In the genomic region with DNA sequence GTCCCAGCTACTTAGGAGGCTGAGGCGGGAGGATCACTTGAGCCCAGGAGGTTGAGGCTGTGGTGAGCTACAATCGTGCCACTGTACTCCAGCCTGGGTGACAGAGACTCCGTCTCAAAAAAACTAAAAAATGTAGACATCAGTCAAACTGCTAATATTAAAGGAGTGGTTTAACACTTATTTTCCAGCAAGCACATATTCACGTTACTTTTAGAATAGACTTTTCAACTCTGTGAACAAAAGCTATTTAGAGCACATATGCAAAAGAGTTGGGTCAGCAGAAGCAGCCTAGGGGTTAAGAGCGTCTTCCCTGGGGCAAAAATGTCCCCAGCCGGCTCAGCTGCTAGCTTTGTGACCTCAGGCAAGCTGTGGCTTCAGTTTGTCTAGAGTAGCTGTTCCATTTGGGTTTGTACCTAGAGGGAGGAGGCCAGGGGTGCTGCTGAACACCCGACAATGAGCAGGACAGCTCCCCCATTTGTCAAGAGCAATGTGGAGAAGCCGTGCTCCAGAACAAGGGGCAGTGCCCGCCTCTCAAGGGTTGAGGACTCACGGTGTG, we compare ENCODE assay signal across 9 cellular contexts.
DNase-seq lines count a peak whose midpoint lies in the region; ATAC-seq and TF ChIP-seq lines count a peak whose summit lies in the region.
"Had no signal": no experiment of that assay in that cellular context is flagged by ENCODE, and none has a peak within 500 bp of the region (broad histone marks: within the 10 kb centered on the region; RNA-seq: fewer than 3 reads in every experiment).

No MANE protein-coding gene starts in this region.

- peaks cover 9 to 23% (median 18%) of the 10 kb centered on the region in 3 experiments; a peak in 6 of 7 replicates for H3K36me3 Mint-ChIP-seq in H9 (ENCODE audit: insufficient read depth in 1 of 3, low read depth in 3 of 3)

- no peaks in the 10 kb centered on the region for H3K79me2 ChIP-seq in H9 (ENCODE audit: insufficient read depth, low read length)

- H4K8ac ChIP-seq in H9 (replicated peaks; ENCODE audit: insufficient read length, low read depth, low read length), result no peak overlapping the region

- H2BK20ac ChIP-seq in H9 (ENCODE audit: low read depth, low read length, poor library complexity, severe bottlenecking), result no peak overlapping the region

- no peak overlapping the region for H3K9ac ChIP-seq in H9 (ENCODE audit: extremely low read depth, insufficient read length, low read length)

- H3K4me3 ChIP-seq in psoas muscle (no peak overlapping the region), aorta (ENCODE audit: low read length in 2 of 2) (no peak overlapping the region)

- H3K27me3 ChIP-seq in H9 (ENCODE audit: insufficient read depth, low read length) (no peaks in the 10 kb centered on the region), psoas muscle (ENCODE audit: insufficient read depth in 3 of 3, low read length in 2 of 3) (no peaks in the 10 kb centered on the region), aorta (ENCODE audit: control insufficient read depth in 1 of 2, insufficient read depth in 2 of 2, low read length in 1 of 2) (no peaks in the 10 kb centered on the region)

- no peak overlapping the region for H2AK5ac ChIP-seq in H9 (ENCODE audit: insufficient read length, low read length)

- H3K4ac ChIP-seq in H9 (ENCODE audit: low read depth, low read length), result no peak overlapping the region

- H3K4me1 ChIP-seq in H9 (ENCODE audit: insufficient read depth, low read length), result peaks cover 5% of the 10 kb centered on the region
- peaks cover 27% of the 10 kb centered on the region for H3K4me1 ChIP-seq in psoas muscle
- no peaks in the 10 kb centered on the region for H3K4me1 ChIP-seq in aorta (ENCODE audit: control insufficient read depth in 1 of 2, insufficient read depth in 2 of 2, low read length in 2 of 2)

- H3K27ac ChIP-seq in H9 (ENCODE audit: insufficient read length, low read depth, low read length) (no peak overlapping the region), psoas muscle (peak overlapping the region; percentile 72), aorta (ENCODE audit: low read depth in 1 of 2, low read length in 2 of 2) (peak overlapping the region in 1 of 2 donors; percentile 60)

- H2BK15ac ChIP-seq in H9 (ENCODE audit: low read depth, low read length), result no peak overlapping the region

- H3K56ac ChIP-seq in H9 (ENCODE audit: insufficient read length, low read depth, low read length), result no peak overlapping the region

- H3T11ph ChIP-seq in H9 (ENCODE audit: low read length), result no peak overlapping the region

- ATAC-seq in GM18873 (IDR thresholded peaks at IDR 0.05; ENCODE audit: low FRiP score, unreplicated experiment) (peak; percentile 68), HG03571 (IDR thresholded peaks at IDR 0.05; ENCODE audit: unreplicated experiment) (peak; percentile 74), psoas muscle (peak; percentile 12 to 22 (median 16)), aorta (ENCODE audit: low FRiP score) (no peak)

- no peak overlapping the region for H3K18ac ChIP-seq in H9 (ENCODE audit: insufficient read length, low read depth, low read length)

- H3K36me3 ChIP-seq in psoas muscle (ENCODE audit: insufficient read depth in 1 of 2, low read depth in 1 of 2), result peaks cover 5 to 22% of the 10 kb centered on the region in 2 donors
- H3K36me3 ChIP-seq in aorta (ENCODE audit: control insufficient read depth in 1 of 2, insufficient read depth in 2 of 2, low read length in 1 of 2), result peaks cover 2 to 3% of the 10 kb centered on the region in 2 donors

- no peak overlapping the region for H2BK12ac ChIP-seq in H9 (ENCODE audit: insufficient read length, low read depth, low read length)

- no peaks in the 10 kb centered on the region for H3K79me1 ChIP-seq in H9 (ENCODE audit: insufficient read depth, low read depth, low read length, poor library complexity, severe bottlenecking)

- TF ChIP-seq CTCF in H9 (conservative IDR thresholded peaks at IDR 0.05), result no peak
- TF ChIP-seq CTCF in psoas muscle (IDR thresholded peaks at IDR 0.05), result no peak

- no peaks in the 10 kb centered on the region for H3K27me3 Mint-ChIP-seq in H9 (ENCODE audit: low read depth)

- no peak overlapping the region for H2BK5ac ChIP-seq in H9 (ENCODE audit: insufficient read length, low read length)

- no peak overlapping the region for H2BK120ac ChIP-seq in H9 (ENCODE audit: low read depth, low read length, poor library complexity, severe bottlenecking)

- no peak overlapping the region for H4K91ac ChIP-seq in H9 (ENCODE audit: insufficient read length, low read depth, low read length)

- H4K5ac ChIP-seq in H9 (ENCODE audit: insufficient read length, low read depth, low read length), result no peak overlapping the region

- WGBS in H9 (ENCODE audit: extremely low coverage, insufficient read length, low lambda C conversion rate), result no CpG with 5 or more reads among the region's 10 CpGs
- WGBS in psoas muscle, 3 donors, result 51 to 56% (median 54%) methylated on average over 10 of the region's 10 CpGs
- 58 to 65% methylated on average over 10 of the region's 10 CpGs for WGBS in aorta, 2 donors

- DNase-seq in H9 (no peak), psoas muscle (no peak), aorta (no peak), NCI-H510A treated with DMSO at 0.1 percent for 48 hours (lab: John Stamatoyannopoulos, UW) (no peak), erythroblast (lab: John Stamatoyannopoulos, UW) (no peak), DMS114 treated with DMSO at 0.1 percent for 48 hours (lab: John Stamatoyannopoulos, UW; ENCODE audit: unreplicated experiment) (no peak)
- DNase-seq: NCI-H1694 treated with DMSO at 0.1 percent for 48 hours had no signal

- intact Hi-C loops in psoas muscle (cut with DNase I), result no loop called here
- intact Hi-C loops in aorta (cut with DNase I), result no loop called here

- no peak overlapping the region for H2AFZ ChIP-seq in H9 (ENCODE audit: low read length)

- H3K23me2 ChIP-seq in H9 (ENCODE audit: insufficient read length, low read depth, low read length, poor library complexity, severe bottlenecking), result no peaks in the 10 kb centered on the region

- no peaks in the 10 kb centered on the region; a peak in 1 of 5 replicates for H3K9me3 Mint-ChIP-seq in H9

- no peaks in the 10 kb centered on the region for H3K9me3 ChIP-seq in H9 (ENCODE audit: control insufficient read depth, low read depth, low read length)
- peaks cover 7% of the 10 kb centered on the region for H3K9me3 ChIP-seq in psoas muscle
- H3K9me3 ChIP-seq in aorta (ENCODE audit: control insufficient read depth, low read length), result no peaks in the 10 kb centered on the region

- TF ChIP-seq POLR2A in erythroblast (IDR thresholded peaks at IDR 0.05; ENCODE audit: low read length), result no peak

- H3K4me2 ChIP-seq in H9 (ENCODE audit: insufficient read depth, insufficient read length, low read length), result no peak overlapping the region

- peak overlapping the region; percentile 21 to 95 (median 74); a peak in 5 of 7 replicates for H3K27ac Mint-ChIP-seq in H9

- no peak overlapping the region for H3K4me3 Mint-ChIP-seq in H9

- no peaks in the 10 kb centered on the region for H4K20me1 ChIP-seq in H9 (ENCODE audit: control insufficient read depth, insufficient read depth, insufficient read length)

- no peak overlapping the region for H3K23ac ChIP-seq in H9 (ENCODE audit: insufficient read length, low read depth, low read length)

- peaks cover 58 to 64% of the 10 kb centered on the region in 2 experiments for H3K4me1 Mint-ChIP-seq in H9

- H3K14ac ChIP-seq in H9 (ENCODE audit: insufficient read depth, low read length), result no peak overlapping the region
